ENCODE assay signal across 23 cellular contexts in the genomic region with DNA sequence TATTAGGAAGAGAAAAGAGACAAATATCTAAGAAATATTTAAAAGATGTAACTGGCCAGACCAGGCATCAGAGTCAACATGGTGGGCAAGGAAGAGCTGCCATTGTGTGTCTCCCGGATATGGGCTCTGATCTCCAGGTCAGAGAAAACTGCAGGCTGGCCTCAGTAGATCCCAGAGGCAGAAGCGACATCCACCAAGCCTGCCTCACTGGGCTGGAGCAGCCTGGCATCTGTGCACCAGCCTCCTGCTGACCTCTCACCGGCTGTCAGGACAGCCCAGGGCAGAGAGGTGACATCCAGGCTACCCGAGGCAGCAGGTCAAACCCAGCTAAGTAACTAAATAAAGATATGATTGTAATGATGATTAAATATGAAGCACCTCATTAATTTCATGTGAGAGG.
"Had no signal": no experiment of that assay in that cellular context is flagged by ENCODE, and none has a peak within 500 bp of the region (broad histone marks: within the 10 kb centered on the region; RNA-seq: fewer than 3 reads in every experiment).

No MANE protein-coding gene starts in this region.

- H3K9me3 Mint-ChIP-seq: activated B cell treated with CpG ODN at 0.5 μM for 24 hours; activated naive CD8-positive, alpha-beta T cell treated with anti-CD3 and anti-CD28 coated beads for 36 hours; activated T-cell treated with anti-CD3 and anti-CD28 coated beads, Interleukin-2, amount 50 U/mL, for 24 hours; activated T-helper 2 cell treated with anti-CD3 and anti-CD28 coated beads, Interferon-gamma antibody, Interleukin-2, Interleukin-4, amounts not matched to agents 10 μg/mL and 5 μg/mL and 100 μg/mL, durations not matched to agents 14 hours and 24 hours and 36 hours; immature natural killer cell; mesothelial cell of epicardium; natural killer cell treated with Interleukin-12 subunit alpha and Interleukin-12 subunit beta and Interleukin-15 and Interleukin-18, amount 100 ng/mL, for 72 hours; stimulated activated naive B cell treated with anti-CD40 and anti-IgM and Interleukin-4, amounts not matched to agents 10 μg/mL and 1 μg/mL and 100 μg/mL, for 72 hours; T-helper 1 cell treated with Interleukin-12 subunit alpha and Interleukin-12 subunit beta and Interleukin-4 antibody, amounts not matched to agents 30 μg/mL and 1 μg/mL, for 36 hours had no signal

- H3K4me3 ChIP-seq: hepatocyte, left lung, smooth muscle cell had no signal

- DNase-seq: activated B cell treated with CpG ODN at 0.5 μM for 24 hours; activated CD4-positive, alpha-beta T cell treated with anti-CD3 and anti-CD28 coated beads for 36 hours; activated CD4-positive, alpha-beta T cell treated with anti-CD3 and anti-CD28 coated beads, Interleukin-2, amount 50 U/mL, for 4 hours; activated CD8-positive, alpha-beta memory T cell treated with anti-CD3 and anti-CD28 coated beads for 24 hours; activated CD8-positive, alpha-beta memory T cell treated with anti-CD3 and anti-CD28 coated beads, Interleukin-2, amount 50 U/mL, for 4 hours; activated naive CD4-positive, alpha-beta T cell treated with Interleukin-2 at 50 U/mL for 16 hours; activated naive CD8-positive, alpha-beta T cell treated with anti-CD3 and anti-CD28 coated beads for 36 hours; activated T-cell treated with anti-CD3 and anti-CD28 coated beads, Interleukin-2, amount 50 U/mL, for 24 hours; foreskin fibroblast; immature natural killer cell; left lung; mammary epithelial cell; stimulated activated CD4-positive, alpha-beta T cell treated with anti-CD3 and anti-CD28 coated beads, Interleukin-2, amount 100 ng/mL, for 48 hours; stimulated activated CD8-positive, alpha-beta memory T cell treated with anti-CD3 and anti-CD28 coated beads, Interleukin-4, amount 100 ng/mL, for 48 hours; stimulated activated naive B cell treated with anti-CD40 and anti-IgM and Interleukin-4, amounts not matched to agents 10 μg/mL and 1 μg/mL and 100 μg/mL, for 72 hours had no signal

- H3K36me3 Mint-ChIP-seq: activated naive CD8-positive, alpha-beta T cell treated with anti-CD3 and anti-CD28 coated beads for 36 hours; immature natural killer cell; mesothelial cell of epicardium; natural killer cell treated with Interleukin-12 subunit alpha and Interleukin-12 subunit beta and Interleukin-15 and Interleukin-18, amount 100 ng/mL, for 72 hours; stimulated activated naive B cell treated with anti-CD40 and anti-IgM and Interleukin-4, amounts not matched to agents 10 μg/mL and 1 μg/mL and 100 μg/mL, for 72 hours had no signal

- H3K27ac Mint-ChIP-seq: activated B cell treated with CpG ODN at 0.5 μM for 24 hours; activated CD4-positive, alpha-beta T cell treated with anti-CD3 and anti-CD28 coated beads for 36 hours; activated naive CD8-positive, alpha-beta T cell treated with anti-CD3 and anti-CD28 coated beads for 36 hours; activated T-cell treated with anti-CD3 and anti-CD28 coated beads, Interleukin-2, amount 50 U/mL, for 24 hours; activated T-helper 2 cell treated with anti-CD3 and anti-CD28 coated beads, Interferon-gamma antibody, Interleukin-2, Interleukin-4, amounts not matched to agents 10 μg/mL and 5 μg/mL and 100 μg/mL, durations not matched to agents 14 hours and 24 hours and 36 hours; mesothelial cell of epicardium; natural killer cell treated with Interleukin-12 subunit alpha and Interleukin-12 subunit beta and Interleukin-15 and Interleukin-18, amount 100 ng/mL, for 72 hours; stimulated activated naive B cell treated with anti-CD40 and anti-IgM and Interleukin-4, amounts not matched to agents 10 μg/mL and 1 μg/mL and 100 μg/mL, for 72 hours; T-helper 1 cell treated with Interleukin-12 subunit alpha and Interleukin-12 subunit beta and Interleukin-4 antibody, amounts not matched to agents 30 μg/mL and 1 μg/mL, for 36 hours had no signal

- H3K36me3 ChIP-seq: left lung had no signal

- H3K27me3 Mint-ChIP-seq: activated CD4-positive, alpha-beta T cell treated with anti-CD3 and anti-CD28 coated beads for 36 hours; activated T-cell treated with anti-CD3 and anti-CD28 coated beads, Interleukin-2, amount 50 U/mL, for 24 hours had no signal

- H3K27ac ChIP-seq: epithelial cell of prostate, hepatocyte, left lung, parathyroid adenoma had no signal

- H3K4me1 ChIP-seq: left lung, parathyroid adenoma had no signal

- H3K4me3 Mint-ChIP-seq: activated B cell treated with CpG ODN at 0.5 μM for 24 hours; activated CD4-positive, alpha-beta T cell treated with anti-CD3 and anti-CD28 coated beads for 36 hours; activated naive CD8-positive, alpha-beta T cell treated with anti-CD3 and anti-CD28 coated beads for 36 hours; activated T-cell treated with anti-CD3 and anti-CD28 coated beads, Interleukin-2, amount 50 U/mL, for 24 hours; immature natural killer cell; mesothelial cell of epicardium; natural killer cell treated with Interleukin-12 subunit alpha and Interleukin-12 subunit beta and Interleukin-15 and Interleukin-18, amount 100 ng/mL, for 72 hours; stimulated activated naive B cell treated with anti-CD40 and anti-IgM and Interleukin-4, amounts not matched to agents 10 μg/mL and 1 μg/mL and 100 μg/mL, for 72 hours; T-helper 1 cell treated with Interleukin-12 subunit alpha and Interleukin-12 subunit beta and Interleukin-4 antibody, amounts not matched to agents 30 μg/mL and 1 μg/mL, for 36 hours had no signal

- H3K9me3 ChIP-seq: left lung had no signal

- ATAC-seq: activated CD4-positive, alpha-beta T cell treated with anti-CD3 and anti-CD28 coated beads for 36 hours; natural killer cell treated with Interleukin-12 subunit alpha and Interleukin-12 subunit beta and Interleukin-15 and Interleukin-18, amount 100 ng/mL, for 72 hours; stimulated activated naive B cell treated with anti-CD40 and anti-IgM and Interleukin-4, amounts not matched to agents 10 μg/mL and 1 μg/mL and 100 μg/mL, for 72 hours had no signal

- H3K4me1 Mint-ChIP-seq: activated B cell treated with CpG ODN at 0.5 μM for 24 hours; activated CD4-positive, alpha-beta T cell treated with anti-CD3 and anti-CD28 coated beads for 36 hours; activated naive CD8-positive, alpha-beta T cell treated with anti-CD3 and anti-CD28 coated beads for 36 hours had no signal
